Comparison of ENCODE assay signal across 1 cellular context in genomic region chr1:108913105-108913948, GRCh38.
TF ChIP-seq lines count a peak whose summit lies in the region.

No MANE protein-coding gene starts in this region.

TF ChIP-seq in K562, 482 proteins besides CTCF, POLR2A, EP300 and RAD21 (continued from another document and continues in another):
- no peak; the same call in 1 of the 2 replicates for TF ChIP-seq THRA (IDR thresholded peaks at IDR 0.05)
- TF ChIP-seq TEAD2 (tag; IDR thresholded peaks at IDR 0.05): no peak
- no peak for TF ChIP-seq RFX5 (IDR thresholded peaks at IDR 0.05; ENCODE audit: low read depth, low read length)
- no peak for TF ChIP-seq HLTF (IDR thresholded peaks at IDR 0.05)
- no peak for TF ChIP-seq ZNF644 (tag; IDR thresholded peaks at IDR 0.05; ENCODE audit: low read depth)
- TF ChIP-seq RBM17 (IDR thresholded peaks at IDR 0.05; ENCODE audit: borderline replicate concordance, low read depth, low read length): no peak
- peak; percentile 76 for TF ChIP-seq SMAD1 (IDR thresholded peaks at IDR 0.05; ENCODE audit: low read depth, low read length, partially characterized antibody)
- TF ChIP-seq MIER1 (IDR thresholded peaks at IDR 0.05; ENCODE audit: low read depth): peak; percentile 50; the same call in 1 of the 2 replicates
- TF ChIP-seq ARID1B (IDR thresholded peaks at IDR 0.05): peak; percentile 92
- 0 out of 2 replicates have a peak, but pooled peaks have one; percentile 14 for TF ChIP-seq ZNF384 (IDR thresholded peaks at IDR 0.05; ENCODE audit: low read depth, low read length)
- TF ChIP-seq CBX2 (IDR thresholded peaks at IDR 0.05; ENCODE audit: insufficient read depth, low read length, poor library complexity, severe bottlenecking): no peak
- TF ChIP-seq BDP1 (IDR thresholded peaks at IDR 0.05; ENCODE audit: insufficient read depth, insufficient read length): no peak
- TF ChIP-seq FOXA1 (IDR thresholded peaks at IDR 0.05; ENCODE audit: borderline replicate concordance): no peak
- no peak for TF ChIP-seq CBFB (CRISPR knock-in tag; IDR thresholded peaks at IDR 0.05)
- peak; percentile 42 for TF ChIP-seq SMARCB1 (IDR thresholded peaks at IDR 0.05; ENCODE audit: insufficient read length, low read depth)
- no peak for TF ChIP-seq SNAPC5 (CRISPR knock-in tag; IDR thresholded peaks at IDR 0.05)
- TF ChIP-seq SOX6 (IDR thresholded peaks at IDR 0.05): peak; percentile 54; the same call in 1 of the 2 replicates
- no peak for TF ChIP-seq ZNF398 (CRISPR knock-in tag; IDR thresholded peaks at IDR 0.05)
- TF ChIP-seq MEIS2 (IDR thresholded peaks at IDR 0.05; ENCODE audit: partially characterized antibody): peak; percentile 100
- TF ChIP-seq RREB1 (CRISPR knock-in tag; IDR thresholded peaks at IDR 0.05): no peak
- TF ChIP-seq CUX1 (CRISPR knock-in tag; IDR thresholded peaks at IDR 0.05): no peak
- TF ChIP-seq ZSCAN32 (CRISPR knock-in tag; IDR thresholded peaks at IDR 0.05): no peak
- TF ChIP-seq TGIF2 (CRISPR knock-in tag; IDR thresholded peaks at IDR 0.05): no peak
- no peak for TF ChIP-seq SP1 (CRISPR knock-in tag; IDR thresholded peaks at IDR 0.05)
- no peak for TF ChIP-seq ZNF431 (CRISPR knock-in tag; IDR thresholded peaks at IDR 0.05)
- no peak for TF ChIP-seq JUN (IDR thresholded peaks at IDR 0.05; ENCODE audit: borderline replicate concordance, low read depth, low read length)
- TF ChIP-seq JUN (CRISPR knock-in tag; IDR thresholded peaks at IDR 0.05; ENCODE audit: borderline replicate concordance): no peak
- TF ChIP-seq WHSC1 (IDR thresholded peaks at IDR 0.05; ENCODE audit: low read length): no peak
- TF ChIP-seq HMGN3 (IDR thresholded peaks at IDR 0.05; ENCODE audit: borderline replicate concordance, extremely low read depth, insufficient read length, low read depth, low read length): no peak
- peak; percentile 28; the same call in 1 of the 2 replicates for TF ChIP-seq NBN (IDR thresholded peaks at IDR 0.05; ENCODE audit: low read depth)
- 0 out of 2 replicates have a peak, but pooled peaks have one; percentile 28 for TF ChIP-seq MBD1 (CRISPR knock-in tag; IDR thresholded peaks at IDR 0.05)
- TF ChIP-seq CEBPG (CRISPR knock-in tag; IDR thresholded peaks at IDR 0.05): no peak
- TF ChIP-seq CEBPG (tag; conservative IDR thresholded peaks at IDR 0.05 in 1 of 2, IDR thresholded peaks at IDR 0.05 in 1 of 2): peak; percentile 39 to 72; a peak in 3 of 4 replicates
- TF ChIP-seq RCOR1 (IDR thresholded peaks at IDR 0.05; ENCODE audit: borderline replicate concordance in 1 of 2, low read depth in 2 of 2, low read length in 2 of 2): peak in 1 of 2 experiments; percentile 67; a peak in 1 of 4 replicates
- TF ChIP-seq NFIC (IDR thresholded peaks at IDR 0.05): peak; percentile 99
- TF ChIP-seq FOXK2 (conservative IDR thresholded peaks at IDR 0.05 in 1 of 2, IDR thresholded peaks at IDR 0.05 in 1 of 2; ENCODE audit: low read depth in 2 of 2): peak; percentile 61 to 78; a peak in 3 of 4 replicates
- TF ChIP-seq STAT5B (CRISPR knock-in tag; IDR thresholded peaks at IDR 0.05): no peak
- no peak for TF ChIP-seq HMG20A (CRISPR knock-in tag; conservative IDR thresholded peaks at IDR 0.05)
- no peak for TF ChIP-seq PHF20 (IDR thresholded peaks at IDR 0.05; ENCODE audit: partially characterized antibody)
- TF ChIP-seq PHTF2 (CRISPR knock-in tag; IDR thresholded peaks at IDR 0.05): no peak
- TF ChIP-seq TAF7 (tag; IDR thresholded peaks at IDR 0.05): no peak
- TF ChIP-seq MLLT1 (IDR thresholded peaks at IDR 0.05): 0 out of 4 replicates have a peak, but pooled peaks of 1 of the 2 experiments have one; percentile 13
- no peak for TF ChIP-seq CCAR2 (IDR thresholded peaks at IDR 0.05; ENCODE audit: low read depth, low read length)
- TF ChIP-seq LCOR (CRISPR knock-in tag; IDR thresholded peaks at IDR 0.05): no peak
- TF ChIP-seq NCOA4 (IDR thresholded peaks at IDR 0.05; ENCODE audit: partially characterized antibody): no peak
- no peak for TF ChIP-seq TAF1 (IDR thresholded peaks at IDR 0.05; ENCODE audit: control insufficient read depth, extremely low read depth, insufficient read depth, low read length, severe bottlenecking)
- TF ChIP-seq USF1 (CRISPR knock-in tag; IDR thresholded peaks at IDR 0.05): no peak
- no peak for TF ChIP-seq ZBED1 (IDR thresholded peaks at IDR 0.05)
